Comparison of ENCODE assay signal across 14 cellular contexts in genomic region chr1:31792541-31792940, GRCh38. TPM values are rescaled to one million over a fixed set of nuclear protein-coding genes. Genes with fewer than 3 reads are reported as not detected.
"Had no signal": no experiment of that assay in that cellular context is flagged by ENCODE, and none has a peak within 500 bp of the region (broad histone marks: within the 10 kb centered on the region; RNA-seq: fewer than 3 reads in every experiment).

No MANE protein-coding gene starts in this region.

- H3K36me3 Mint-ChIP-seq: activated naive CD4-positive, alpha-beta T cell treated with anti-CD3 and anti-CD28 coated beads, Interleukin-2, amount 50 U/mL, for 72 hours; stimulated activated memory B cell treated with anti-CD40 and anti-IgM and Interleukin-4, amounts not matched to agents 10 μg/mL and 1 μg/mL and 100 μg/mL, for 72 hours had no signal

- H3K36me3 ChIP-seq: neutrophil, right atrium auricular region, tibial nerve had no signal

- H3K27ac Mint-ChIP-seq: activated naive CD4-positive, alpha-beta T cell treated with anti-CD3 and anti-CD28 coated beads, Interleukin-2, amount 50 U/mL, for 72 hours; stimulated activated memory B cell treated with anti-CD40 and anti-IgM and Interleukin-4, amounts not matched to agents 10 μg/mL and 1 μg/mL and 100 μg/mL, for 72 hours; T-helper 17 cell had no signal

- H3K4me3 ChIP-seq: right atrium auricular region, tibial nerve had no signal

- H3K9me3 Mint-ChIP-seq: activated naive CD4-positive, alpha-beta T cell treated with anti-CD3 and anti-CD28 coated beads, Interleukin-2, amount 50 U/mL, for 72 hours; stimulated activated memory B cell treated with anti-CD40 and anti-IgM and Interleukin-4, amounts not matched to agents 10 μg/mL and 1 μg/mL and 100 μg/mL, for 72 hours had no signal

- H3K4me3 Mint-ChIP-seq: stimulated activated memory B cell treated with anti-CD40 and anti-IgM and Interleukin-4, amounts not matched to agents 10 μg/mL and 1 μg/mL and 100 μg/mL, for 72 hours; T-helper 17 cell had no signal

- H3K27ac ChIP-seq: brain microvascular endothelial cell, foreskin keratinocyte, neutrophil, right atrium auricular region, tibial nerve had no signal

- DNase-seq: activated CD4-positive, alpha-beta T cell treated with anti-CD3 and anti-CD28 coated beads, Interleukin-2, amount 50 U/mL, for 1 hour; brain microvascular endothelial cell; foreskin keratinocyte; kidney glomerular epithelial cell; midbrain; Right ventricle myocardium superior; stimulated activated CD4-positive, alpha-beta T cell treated with anti-CD3 and anti-CD28 coated beads, Interleukin-1b, Interleukin-23, amount 100 ng/mL, for 48 hours had no signal

- ATAC-seq: activated naive CD4-positive, alpha-beta T cell treated with anti-CD3 and anti-CD28 coated beads, Interleukin-2, amount 50 U/mL, for 72 hours; foreskin keratinocyte; stimulated activated memory B cell treated with anti-CD40 and anti-IgM and Interleukin-4, amounts not matched to agents 10 μg/mL and 1 μg/mL and 100 μg/mL, for 72 hours; T-helper 17 cell had no signal

- H3K27me3 ChIP-seq: brain microvascular endothelial cell, foreskin keratinocyte, right atrium auricular region, tibial nerve had no signal

- H3K9me3 ChIP-seq: neutrophil, right atrium auricular region, tibial nerve had no signal

RNA-seq across cellular contexts. Expression of gene SPOCD1, which starts 23.3 kb away (rescaled TPM):
- total RNA-seq: cerebellum, Right ventricle myocardium superior had no signal
